Comparison of ENCODE assay signal across 10 cellular contexts in the genomic region with DNA sequence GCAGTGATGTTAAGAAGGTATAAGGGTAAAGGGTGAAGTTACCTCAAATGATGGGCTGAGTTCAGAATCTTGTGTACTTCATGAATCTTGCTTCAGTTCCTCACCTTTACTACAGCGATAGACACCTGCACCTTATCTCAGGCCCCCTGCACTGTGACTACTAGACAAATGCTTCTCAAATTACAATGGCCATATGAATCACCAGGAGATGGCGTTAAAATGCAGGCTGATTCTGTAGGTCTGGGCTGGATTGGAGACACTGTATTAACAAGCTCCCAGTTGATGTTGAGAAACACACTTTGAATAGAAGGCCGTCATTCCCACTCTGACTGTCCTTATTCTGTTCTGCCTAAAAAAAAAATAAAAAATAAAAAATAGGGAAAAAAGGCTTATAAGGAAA.
DNase-seq lines count a peak whose midpoint lies in the region; ATAC-seq and TF ChIP-seq lines count a peak whose summit lies in the region.
"Had no signal": no experiment of that assay in that cellular context is flagged by ENCODE, and none has a peak within 500 bp of the region (broad histone marks: within the 10 kb centered on the region; RNA-seq: fewer than 3 reads in every experiment).

No MANE protein-coding gene starts in this region.

- H3K4me3 Mint-ChIP-seq in stimulated activated naive CD8-positive, alpha-beta T cell treated with anti-CD3 and anti-CD28 coated beads, Interleukin-15, amount 100 ng/mL, for 72 hours, result no peak overlapping the region

- peak; percentile 12 for DNase-seq in COLO668 (lab: John Stamatoyannopoulos, UW; ENCODE audit: unreplicated experiment)
- peak; percentile 17 for DNase-seq in WERI-Rb-1
- DNase-seq in left kidney (ENCODE audit: low read depth, low spot score), result peak; percentile 81
- no peak for DNase-seq in islet precursor cell
- no peak for DNase-seq in stimulated activated naive CD8-positive, alpha-beta T cell treated with anti-CD3 and anti-CD28 coated beads, Interleukin-15, amount 100 ng/mL, for 72 hours
- DNase-seq: transverse colon had no signal

- H3K27me3 ChIP-seq in Loucy (ENCODE audit: insufficient read depth, low read length, poor library complexity, severe bottlenecking), result no peaks in the 10 kb centered on the region
- H3K27me3 ChIP-seq in WERI-Rb-1 (ENCODE audit: insufficient read depth, low read depth, severe bottlenecking), result no peaks in the 10 kb centered on the region
- H3K27me3 ChIP-seq: transverse colon had no signal

- ATAC-seq in HG03469 (IDR thresholded peaks at IDR 0.05; ENCODE audit: unreplicated experiment), result no peak
- no peak for ATAC-seq in GM18907 (IDR thresholded peaks at IDR 0.05; ENCODE audit: unreplicated experiment)
- no peak for ATAC-seq in stimulated activated naive CD8-positive, alpha-beta T cell treated with anti-CD3 and anti-CD28 coated beads, Interleukin-15, amount 100 ng/mL, for 72 hours

- no peaks in the 10 kb centered on the region for H3K79me2 ChIP-seq in Loucy (ENCODE audit: insufficient read depth, low read length)

- no peaks in the 10 kb centered on the region for H3K4me1 Mint-ChIP-seq in stimulated activated naive CD8-positive, alpha-beta T cell treated with anti-CD3 and anti-CD28 coated beads, Interleukin-15, amount 100 ng/mL, for 72 hours

- H3K9me3 Mint-ChIP-seq in stimulated activated naive CD8-positive, alpha-beta T cell treated with anti-CD3 and anti-CD28 coated beads, Interleukin-15, amount 100 ng/mL, for 72 hours, result peaks cover 13 to 21% of the 10 kb centered on the region in 2 donors

- no peak overlapping the region for H3K27ac ChIP-seq in WERI-Rb-1
- H3K27ac ChIP-seq: transverse colon had no signal

- H3K27me3 Mint-ChIP-seq in stimulated activated naive CD8-positive, alpha-beta T cell treated with anti-CD3 and anti-CD28 coated beads, Interleukin-15, amount 100 ng/mL, for 72 hours, result no peaks in the 10 kb centered on the region

- no peak overlapping the region for H3K4me3 ChIP-seq in Loucy (ENCODE audit: low read length, poor library complexity, severe bottlenecking)
- no peak overlapping the region for H3K4me3 ChIP-seq in WERI-Rb-1 (ENCODE audit: low read depth, low read length)
- H3K4me3 ChIP-seq: lung, transverse colon had no signal

- H3K27ac Mint-ChIP-seq in stimulated activated naive CD8-positive, alpha-beta T cell treated with anti-CD3 and anti-CD28 coated beads, Interleukin-15, amount 100 ng/mL, for 72 hours, result no peak overlapping the region

- no peaks in the 10 kb centered on the region for H3F3A ChIP-seq in Loucy (ENCODE audit: low read depth)

- H3K36me3 ChIP-seq in Loucy (ENCODE audit: insufficient read depth, low read length), result peaks cover 78% of the 10 kb centered on the region
- H3K36me3 ChIP-seq in WERI-Rb-1, result peaks cover 70% of the 10 kb centered on the region

- no peaks in the 10 kb centered on the region for H3K4me1 ChIP-seq in Loucy (ENCODE audit: insufficient read depth, low read length, poor library complexity, severe bottlenecking)
- H3K4me1 ChIP-seq: transverse colon had no signal

- H3K9me3 ChIP-seq in Loucy (ENCODE audit: insufficient read depth, low read depth, low read length) (no peaks in the 10 kb centered on the region), WERI-Rb-1 (ENCODE audit: severe bottlenecking) (no peaks in the 10 kb centered on the region)
- H3K9me3 ChIP-seq: transverse colon had no signal

- no peaks in the 10 kb centered on the region for H3K9me2 ChIP-seq in Loucy (replicated peaks; ENCODE audit: low read depth, low read length)

- no peaks in the 10 kb centered on the region for H4K20me1 ChIP-seq in Loucy (ENCODE audit: insufficient read depth, low read length, poor library complexity, severe bottlenecking)

- no peak overlapping the region for H3K4me2 ChIP-seq in Loucy (ENCODE audit: low read depth, low read length, poor library complexity, severe bottlenecking)

- no peak overlapping the region for H2AFZ ChIP-seq in Loucy (ENCODE audit: low read length)

- H3K9ac ChIP-seq in Loucy (ENCODE audit: low read depth, low read length, poor library complexity, severe bottlenecking), result no peak overlapping the region

- TF ChIP-seq CTCF in Loucy (conservative IDR thresholded peaks at IDR 0.05; ENCODE audit: low read length), result peak; percentile 38
- TF ChIP-seq CTCF in WERI-Rb-1 (IDR thresholded peaks at IDR 0.05; ENCODE audit: low read depth, low read length), result peak; percentile 47

Comparison
In these comparisons a context has a peak if more than half of its experiments do, and no peak if none do; other contexts are left out.
1. DNase-seq: peak in COLO668 (single experiment), WERI-Rb-1 (single experiment) and left kidney (single experiment); none in islet precursor cell (single experiment) and stimulated activated naive CD8-positive, alpha-beta T cell treated with anti-CD3 and anti-CD28 coated beads, Interleukin-15, amount 100 ng/mL, for 72 hours (0 of 2).